8 cellular contexts compared by ENCODE assay signal in the genomic region with DNA sequence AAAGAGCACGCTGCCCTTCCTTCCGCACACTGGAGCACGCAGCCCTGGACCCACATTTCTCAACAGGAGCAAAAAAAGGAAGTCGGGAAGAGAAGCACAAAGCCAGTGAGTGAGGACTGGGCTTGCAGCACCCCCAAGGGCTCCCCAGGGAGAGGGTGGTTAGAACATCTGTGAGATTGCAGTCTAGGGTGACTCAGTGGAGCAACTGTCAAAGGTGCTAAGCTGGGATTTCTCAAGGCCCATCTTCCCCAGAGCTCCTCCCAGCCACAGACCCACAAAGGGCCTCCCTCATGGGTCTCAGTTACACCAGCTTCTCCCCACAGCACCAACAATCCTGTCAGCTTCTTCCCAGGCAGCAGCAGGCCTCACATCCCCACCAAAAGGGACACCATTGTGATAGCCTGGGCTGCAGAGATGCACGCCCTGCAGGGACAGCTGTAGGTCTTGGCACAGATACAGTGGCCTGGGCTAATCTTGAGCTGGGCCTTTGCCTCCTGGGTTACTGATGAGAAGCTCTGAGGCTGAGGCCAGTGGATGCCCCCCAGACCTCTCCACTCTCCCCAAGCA. TPM values are rescaled to one million over a fixed set of nuclear protein-coding genes. Genes with fewer than 3 reads are reported as not detected.
DNase-seq lines count a peak whose midpoint lies in the region; ATAC-seq and TF ChIP-seq lines count a peak whose summit lies in the region.
"Had no signal": no experiment of that assay in that cellular context is flagged by ENCODE, and none has a peak within 500 bp of the region (broad histone marks: within the 10 kb centered on the region; RNA-seq: fewer than 3 reads in every experiment).

No MANE protein-coding gene starts in this region.

- ATAC-seq in HG02642 (IDR thresholded peaks at IDR 0.05; ENCODE audit: poor library complexity, unreplicated experiment) (peak; percentile 52), T-helper 17 cell (peak; percentile 24)

- H3K4me1 Mint-ChIP-seq in T-helper 17 cell, result peaks cover 39% of the 10 kb centered on the region

- H3K36me3 ChIP-seq in right atrium auricular region, result no peaks in the 10 kb centered on the region

- H3K4me3 Mint-ChIP-seq in T-helper 17 cell, result peak overlapping the region; percentile 10

- H3K27ac ChIP-seq in right atrium auricular region, result peak overlapping the region; percentile 21 to 35

- no peaks in the 10 kb centered on the region for H3K27me3 ChIP-seq in right atrium auricular region

- peaks cover 0 to 43% of the 10 kb centered on the region in 2 donors for H3K4me1 ChIP-seq in right atrium auricular region

- H3K27me3 Mint-ChIP-seq in T-helper 17 cell, result peaks cover 4% of the 10 kb centered on the region

- DNase-seq in T-helper 17 cell, result no peak
- DNase-seq in right atrium auricular region (ENCODE audit: low spot score), result no peak
- peak; percentile 34 for DNase-seq in superior temporal gyrus (ENCODE audit: extremely low spot score)
- no peak for DNase-seq in activated CD4-positive, alpha-beta T cell treated with anti-CD3 and anti-CD28 coated beads, Interleukin-2, amount 50 U/mL, for 1 hour
- DNase-seq in epidermal melanocyte (ENCODE audit: insufficient read length, low spot score), result no peak
- no peak for DNase-seq in NCI-H2107 (lab: John Stamatoyannopoulos, UW)
- DNase-seq: T-helper 1 cell had no signal

- H3K36me3 Mint-ChIP-seq in T-helper 17 cell (ENCODE audit: low read depth), result no peaks in the 10 kb centered on the region

- no peaks in the 10 kb centered on the region for H3K9me3 ChIP-seq in T-helper 17 cell (ENCODE audit: control insufficient read depth, low read length, poor library complexity, severe bottlenecking)
- H3K9me3 ChIP-seq in right atrium auricular region, result no peaks in the 10 kb centered on the region

- H3K4me3 ChIP-seq in right atrium auricular region, result no peak overlapping the region

- peak overlapping the region; percentile 86 for H3K27ac Mint-ChIP-seq in T-helper 17 cell

- TF ChIP-seq CTCF in right atrium auricular region (IDR thresholded peaks at IDR 0.05), result no peak

RNA-seq across cellular contexts. Expression of a gene that starts 39.6 kb away (rescaled TPM):
- total RNA-seq in T-helper 17 cell, result 1 to 10 TPM; 2.1 to 6.4 TPM
- total RNA-seq in right atrium auricular region, result 10 to 100 TPM; 35.7 to 51.6 TPM

Comparison
In these comparisons a context has a peak if more than half of its experiments do, and no peak if none do; other contexts are left out.
1. RNA of a gene that starts 39.6 kb away (total RNA-seq): 35.7 to 51.6 TPM in right atrium auricular region; 2.1 to 6.4 TPM in T-helper 17 cell; every median in the first group is over 4 times any median in the second.